19 cellular contexts compared by ENCODE assay signal in the genomic region with DNA sequence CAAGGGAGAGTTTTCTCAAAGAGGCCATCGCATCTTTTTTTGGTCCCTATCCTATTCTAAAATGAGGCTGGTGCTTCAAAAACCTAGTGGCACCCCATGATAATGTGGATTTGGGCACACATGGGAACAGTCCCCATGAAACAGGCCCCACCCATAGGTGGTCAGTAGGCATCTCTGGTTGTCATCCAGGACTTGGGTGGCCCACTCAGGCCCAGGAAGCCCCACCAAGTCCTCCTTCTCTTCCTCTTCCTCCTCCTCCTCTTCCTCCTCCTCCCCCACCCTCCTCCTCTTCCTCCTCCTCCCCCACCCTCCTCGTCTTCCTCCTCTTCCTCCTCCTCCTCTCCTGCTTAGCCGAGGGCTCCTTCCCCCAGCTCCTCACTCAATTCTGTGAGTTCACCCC. TPM values are rescaled to one million over a fixed set of nuclear protein-coding genes. Genes with fewer than 3 reads are reported as not detected.
DNase-seq lines count a peak whose midpoint lies in the region; ATAC-seq, FAIRE-seq and TF ChIP-seq lines count a peak whose summit lies in the region.
"Had no signal": no experiment of that assay in that cellular context is flagged by ENCODE, and none has a peak within 500 bp of the region (broad histone marks: within the 10 kb centered on the region; RNA-seq: fewer than 3 reads in every experiment).

No MANE protein-coding gene starts in this region.

- FAIRE-seq in kidney (lab: Jason Lieb, UNC) = no peak
- FAIRE-seq: GM12878 had no signal

- no peak for ATAC-seq in gastrocnemius medialis
- no peak for ATAC-seq in HG02610 (IDR thresholded peaks at IDR 0.05; ENCODE audit: unreplicated experiment)
- ATAC-seq in GM18505 (IDR thresholded peaks at IDR 0.05; ENCODE audit: unreplicated experiment) = no peak
- ATAC-seq: GM12878 had no signal

- no peak for TF ChIP-seq CTCF in WERI-Rb-1 (IDR thresholded peaks at IDR 0.05; ENCODE audit: low read depth, low read length)
- TF ChIP-seq CTCF in kidney (IDR thresholded peaks at IDR 0.05; ENCODE audit: borderline replicate concordance, extremely low read depth, insufficient read depth) = no peak
- no peak for TF ChIP-seq CTCF in gastrocnemius medialis (IDR thresholded peaks at IDR 0.05 in 4 of 5, conservative IDR thresholded peaks at IDR 0.05 in 1 of 5)
- TF ChIP-seq CTCF in breast epithelium (IDR thresholded peaks at IDR 0.05) = no peak

- peaks cover 53% of the 10 kb centered on the region for H3K4me1 ChIP-seq in BLaER1
- peaks cover 0 to 3% of the 10 kb centered on the region in 2 donors for H3K4me1 ChIP-seq in kidney (ENCODE audit: control insufficient read depth in 1 of 2, insufficient read depth in 1 of 2, low read depth in 1 of 2, low read length in 2 of 2)
- peaks cover 57 to 74% of the 10 kb centered on the region in 2 donors for H3K4me1 ChIP-seq in gastrocnemius medialis
- no peaks in the 10 kb centered on the region for H3K4me1 ChIP-seq in breast epithelium

- in situ Hi-C loops in gastrocnemius medialis (cut with MboI; ENCODE audit: low sequenced_read_pairs in 4 of 4) = no loop called here

- H3K27me3 ChIP-seq in BLaER1 = no peaks in the 10 kb centered on the region
- no peaks in the 10 kb centered on the region for H3K27me3 ChIP-seq in WERI-Rb-1 (ENCODE audit: insufficient read depth, low read depth, severe bottlenecking)
- H3K27me3 ChIP-seq in gastrocnemius medialis = no peaks in the 10 kb centered on the region
- peaks cover 0 to 13% of the 10 kb centered on the region in 2 donors for H3K27me3 ChIP-seq in breast epithelium

- H3K9ac ChIP-seq in BLaER1 = no peak overlapping the region; the same call in 1 of the 2 replicates
- no peak overlapping the region for H3K9ac ChIP-seq in kidney (ENCODE audit: low read length in 2 of 2)

- DNase-seq in WERI-Rb-1 (no peak), kidney (peak; percentile 10), gastrocnemius medialis (no peak), breast epithelium (ENCODE audit: low spot score in 2 of 2) (no peak), HCEC 1CT (no peak)
- DNase-seq: 8988T; AML-193; C1 segment of cervical spinal cord; CD4-positive, alpha-beta T cell; DMS79; GOT3; H9; HFFc6 had no signal

- H3K36me3 ChIP-seq in BLaER1 (peaks cover 5% of the 10 kb centered on the region; the same call in 1 of the 2 replicates), WERI-Rb-1 (no peaks in the 10 kb centered on the region), kidney (ENCODE audit: control insufficient read depth in 1 of 2, insufficient read depth in 2 of 2, low read length in 2 of 2) (no peaks in the 10 kb centered on the region), gastrocnemius medialis (no peaks in the 10 kb centered on the region), breast epithelium (no peaks in the 10 kb centered on the region)

- H3K4me2 ChIP-seq in BLaER1 = peak overlapping the region; percentile 43

- H3K27ac ChIP-seq in BLaER1 = 0 out of 2 replicates have a peak overlapping the region, but pooled peaks have one; percentile 35
- peak overlapping the region; percentile 63 for H3K27ac ChIP-seq in WERI-Rb-1
- H3K27ac ChIP-seq in kidney (ENCODE audit: low read depth in 2 of 2, low read length in 2 of 2) = no peak overlapping the region
- peak overlapping the region; percentile 89 to 98 (median 96) for H3K27ac ChIP-seq in gastrocnemius medialis
- H3K27ac ChIP-seq in breast epithelium = no peak overlapping the region
- H3K27ac ChIP-seq: HL-60 had no signal

- no peak overlapping the region for H3K4me3 ChIP-seq in BLaER1
- H3K4me3 ChIP-seq in WERI-Rb-1 (ENCODE audit: low read depth, low read length) = no peak overlapping the region; the same call in 1 of the 2 replicates
- H3K4me3 ChIP-seq in kidney (ENCODE audit: low read length in 2 of 2) = no peak overlapping the region
- peak overlapping the region; percentile 30 to 49 (median 37) for H3K4me3 ChIP-seq in gastrocnemius medialis
- H3K4me3 ChIP-seq in breast epithelium = no peak overlapping the region
- H3K4me3 ChIP-seq: GM12878 had no signal

- TF ChIP-seq POLR2A in gastrocnemius medialis (IDR thresholded peaks at IDR 0.05) (no peak), breast epithelium (IDR thresholded peaks at IDR 0.05) (no peak), GM18505 (IDR thresholded peaks at IDR 0.05; ENCODE audit: borderline replicate concordance, extremely low read depth, insufficient read depth, insufficient read length) (no peak)

- intact Hi-C loops in kidney (cut with DNase I) = loop anchor here (5.0 kb wide), 1 partner anchor 144 kb away; no protein-coding TSS in a partner anchor
- intact Hi-C loops in gastrocnemius medialis (cut with DNase I; ENCODE audit: low total_unique reads) = loop anchor here (1.0 to 5.0 kb wide), 2 partner anchors 15 to 61 kb away; no protein-coding TSS in a partner anchor
- intact Hi-C loops in breast epithelium (cut with DNase I; ENCODE audit: low total_unique reads) = no loop called here

- H3K9me3 ChIP-seq in BLaER1 = no peaks in the 10 kb centered on the region
- no peaks in the 10 kb centered on the region for H3K9me3 ChIP-seq in WERI-Rb-1 (ENCODE audit: severe bottlenecking)
- H3K9me3 ChIP-seq in kidney (ENCODE audit: control insufficient read depth in 1 of 2, low read length in 2 of 2) = no peaks in the 10 kb centered on the region
- no peaks in the 10 kb centered on the region for H3K9me3 ChIP-seq in gastrocnemius medialis
- H3K9me3 ChIP-seq in breast epithelium = no peaks in the 10 kb centered on the region

- no peaks in the 10 kb centered on the region for H4K20me1 ChIP-seq in BLaER1

RNA-seq across cellular contexts. Expression of a gene that starts 0.6 kb away (rescaled TPM):
- total RNA-seq in kidney (not detected), gastrocnemius medialis (10 to 100 TPM; 74.3 to 93.5 (median 81.2) TPM), breast epithelium (not detected)
- 0.41 TPM for polyA plus RNA-seq in kidney (ENCODE audit: insufficient read depth, low read depth, low replicate concordance)
- total RNA-seq: CD4-positive, alpha-beta T cell; G401; H9; HFFc6 had no signal

RNA-seq across cellular contexts. Expression of a gene that starts 15.3 kb away (rescaled TPM):
- total RNA-seq in kidney (not detected), gastrocnemius medialis (not detected), breast epithelium (not detected)
- polyA plus RNA-seq in kidney (ENCODE audit: insufficient read depth, low read depth, low replicate concordance) = not detected
- total RNA-seq: GM12878, HFFc6 had no signal

RNA-seq across cellular contexts. Expression of a gene that starts 42.6 kb away (rescaled TPM):
- total RNA-seq in kidney (81.9 TPM), gastrocnemius medialis (10 to 100 TPM; 11.9 to 38.8 (median 13.0) TPM), breast epithelium (100 to 1,000 TPM in 1 of 3 donors, 10 to 100 TPM in 2; 48.3 to 104 (median 99.8) TPM)
- polyA plus RNA-seq in kidney (ENCODE audit: insufficient read depth, low read depth, low replicate concordance) = 166 TPM

Comparison
In these comparisons a context has a peak if more than half of its experiments do, and no peak if none do; other contexts are left out.
1. H3K27ac ChIP-seq: peak in BLaER1 (single experiment), WERI-Rb-1 (single experiment) and gastrocnemius medialis (4 of 4); none in kidney (0 of 2) and breast epithelium (0 of 2).
2. H3K4me3 ChIP-seq: peak in gastrocnemius medialis (4 of 4); none in BLaER1 (single experiment), WERI-Rb-1 (single experiment), kidney (0 of 2) and breast epithelium (0 of 3).
3. RNA of a gene that starts 0.6 kb away (total RNA-seq): 74.3 to 93.5 TPM in gastrocnemius medialis; not detected in kidney (single experiment) and not detected in breast epithelium; every median in the first group is over 10 times any median in the second.